9 cellular contexts compared by ENCODE assay signal in genomic region chr14:24311837-24312615, GRCh38. TPM values are rescaled to one million over a fixed set of nuclear protein-coding genes. Genes with fewer than 3 reads are reported as not detected.
DNase-seq lines count a peak whose midpoint lies in the region; ATAC-seq and TF ChIP-seq lines count a peak whose summit lies in the region.
"Had no signal": no experiment of that assay in that cellular context is flagged by ENCODE, and none has a peak within 500 bp of the region (broad histone marks: within the 10 kb centered on the region; RNA-seq: fewer than 3 reads in every experiment).

No MANE protein-coding gene starts in this region.

- peaks cover 2% of the 10 kb centered on the region for H3K79me1 ChIP-seq in mesendoderm (ENCODE audit: low read length)

- intact Hi-C loops in CD14-positive monocyte (cut with micrococcal nuclease), result loop anchor here in 1 of 2 donors (5.0 kb wide), 2 partner anchors 35 to 80 kb away; partner anchors contain the start of genes GMPR2 and NEDD8

- H3K9me2 ChIP-seq in Karpas-422 (replicated peaks; ENCODE audit: insufficient read depth, low read length), result no peaks in the 10 kb centered on the region

- H3K36me3 ChIP-seq in Karpas-422 (ENCODE audit: insufficient read depth, low read length), result peaks cover 17% of the 10 kb centered on the region; the same call in 1 of the 2 replicates
- peaks cover 1% of the 10 kb centered on the region for H3K36me3 ChIP-seq in mesendoderm (ENCODE audit: control insufficient read depth, insufficient read depth, low read length)

- no peaks in the 10 kb centered on the region for H3K27me3 Mint-ChIP-seq in CD14-positive monocyte (ENCODE audit: low read depth in 3 of 3)
- H3K27me3 Mint-ChIP-seq in natural killer cell treated with Interleukin-12 subunit alpha and Interleukin-12 subunit beta and Interleukin-15 and Interleukin-18, amount 100 ng/mL, for 72 hours, result no peaks in the 10 kb centered on the region

- no peak overlapping the region for H2BK15ac ChIP-seq in mesendoderm (replicated peaks; ENCODE audit: low read depth)

- no peak overlapping the region for H4K5ac ChIP-seq in mesendoderm (ENCODE audit: low read length)

- H3K4me1 Mint-ChIP-seq in CD14-positive monocyte, result peaks cover 85% of the 10 kb centered on the region
- H3K4me1 Mint-ChIP-seq in natural killer cell treated with Interleukin-12 subunit alpha and Interleukin-12 subunit beta and Interleukin-15 and Interleukin-18, amount 100 ng/mL, for 72 hours (ENCODE audit: low read depth in 2 of 2), result peaks cover 69 to 71% of the 10 kb centered on the region in 2 donors

- no peak overlapping the region for H3K23ac ChIP-seq in mesendoderm (ENCODE audit: low read length)

- no peak overlapping the region for H3K18ac ChIP-seq in mesendoderm (ENCODE audit: low read length)

- H3K4me3 Mint-ChIP-seq in CD14-positive monocyte, result peak overlapping the region; percentile 81 to 95
- peak overlapping the region; percentile 84 for H3K4me3 Mint-ChIP-seq in natural killer cell treated with Interleukin-12 subunit alpha and Interleukin-12 subunit beta and Interleukin-15 and Interleukin-18, amount 100 ng/mL, for 72 hours

- peaks cover 37 to 47% of the 10 kb centered on the region in 2 donors for H3K36me3 Mint-ChIP-seq in CD14-positive monocyte
- H3K36me3 Mint-ChIP-seq in natural killer cell treated with Interleukin-12 subunit alpha and Interleukin-12 subunit beta and Interleukin-15 and Interleukin-18, amount 100 ng/mL, for 72 hours, result no peaks in the 10 kb centered on the region

- H3K4me3 ChIP-seq in Karpas-422 (ENCODE audit: low read length) (peak overlapping the region; percentile 64), mesendoderm (ENCODE audit: low read length) (no peak overlapping the region)

- H2BK120ac ChIP-seq in mesendoderm (ENCODE audit: low read depth, low read length), result no peak overlapping the region

- peak overlapping the region; percentile 95 to 99 (median 98) for H3K27ac Mint-ChIP-seq in CD14-positive monocyte
- H3K27ac Mint-ChIP-seq in natural killer cell treated with Interleukin-12 subunit alpha and Interleukin-12 subunit beta and Interleukin-15 and Interleukin-18, amount 100 ng/mL, for 72 hours, result peak overlapping the region; percentile 83 to 93

- H3K9ac ChIP-seq in Karpas-422 (ENCODE audit: low read length) (peak overlapping the region; percentile 74), mesendoderm (ENCODE audit: low read length) (no peak overlapping the region)

- no peak overlapping the region for H3K4ac ChIP-seq in mesendoderm (ENCODE audit: low read depth, low read length)

- H3K4me1 ChIP-seq in Karpas-422 (ENCODE audit: low read length) (peaks cover 29% of the 10 kb centered on the region), mesendoderm (ENCODE audit: control insufficient read depth, low read depth, low read length) (peaks cover 7% of the 10 kb centered on the region)

- H3K79me2 ChIP-seq in Karpas-422 (ENCODE audit: low read length), result peaks cover 10% of the 10 kb centered on the region; the same call in 1 of the 2 replicates
- no peaks in the 10 kb centered on the region for H3K79me2 ChIP-seq in mesendoderm (ENCODE audit: control insufficient read depth, insufficient read depth, low read length)

- no peak for TF ChIP-seq CTCF in CD14-positive monocyte (IDR thresholded peaks at IDR 0.05)

- H3K9me3 Mint-ChIP-seq in CD14-positive monocyte, result peaks cover 0 to 2% (median 0%) of the 10 kb centered on the region in 7 donors
- H3K9me3 Mint-ChIP-seq in natural killer cell treated with Interleukin-12 subunit alpha and Interleukin-12 subunit beta and Interleukin-15 and Interleukin-18, amount 100 ng/mL, for 72 hours, result no peaks in the 10 kb centered on the region

- no peaks in the 10 kb centered on the region for H3K9me3 ChIP-seq in Karpas-422 (ENCODE audit: low read length)

- H4K20me1 ChIP-seq in Karpas-422 (ENCODE audit: insufficient read depth, low read depth, low read length), result no peaks in the 10 kb centered on the region; the same call in 1 of the 2 replicates

- H3K27ac ChIP-seq in Karpas-422 (ENCODE audit: low read length), result peak overlapping the region; percentile 33; the same call in 1 of the 2 replicates
- peak overlapping the region; percentile 65 for H3K27ac ChIP-seq in caudate nucleus (ENCODE audit: low read depth, low read length)
- no peak overlapping the region for H3K27ac ChIP-seq in mesendoderm (ENCODE audit: low read depth, low read length)

- H3K27me3 ChIP-seq in Karpas-422 (ENCODE audit: low read length) (no peaks in the 10 kb centered on the region), mesendoderm (ENCODE audit: insufficient read depth, low read length, poor library complexity) (no peaks in the 10 kb centered on the region)

- no peak overlapping the region for H2AFZ ChIP-seq in Karpas-422 (ENCODE audit: low read length)

- no peak overlapping the region for H2AK5ac ChIP-seq in mesendoderm (ENCODE audit: low read length)

- ATAC-seq in natural killer cell treated with Interleukin-12 subunit alpha and Interleukin-12 subunit beta and Interleukin-15 and Interleukin-18, amount 100 ng/mL, for 72 hours, result peak; percentile 5 to 48
- ATAC-seq in GM21526 (IDR thresholded peaks at IDR 0.05; ENCODE audit: low FRiP score, unreplicated experiment), result no peak
- no peak for ATAC-seq in GM18858 (IDR thresholded peaks at IDR 0.05; ENCODE audit: unreplicated experiment)

- H3K4me2 ChIP-seq in Karpas-422 (ENCODE audit: low read depth, low read length, poor library complexity, severe bottlenecking) (peak overlapping the region; percentile 67), mesendoderm (ENCODE audit: low read length) (no peak overlapping the region)

- H3K56ac ChIP-seq in mesendoderm (ENCODE audit: low read length), result no peak overlapping the region

- WGBS in mesendoderm (ENCODE audit: extremely low coverage, insufficient coverage, low lambda C conversion rate), result no CpG with 5 or more reads among the region's 1 CpG

- DNase-seq in CD14-positive monocyte (ENCODE audit: low spot score) (no peak), Karpas-422 (no peak), caudate nucleus (lab: John Stamatoyannopoulos, UW) (no peak), mesendoderm (no peak)
- DNase-seq in natural killer cell treated with Interleukin-12 subunit alpha and Interleukin-12 subunit beta and Interleukin-15 and Interleukin-18, amount 100 ng/mL, for 72 hours (ENCODE audit: low spot score), result no peak
- no peak for DNase-seq in stimulated activated CD4-positive, alpha-beta T cell treated with anti-CD3 and anti-CD28 coated beads, Interleukin-15, amount 100 ng/mL, for 24 hours
- DNase-seq: amniotic stem cell had no signal

- no peak overlapping the region for H2BK5ac ChIP-seq in mesendoderm (ENCODE audit: low read length)

- no peak overlapping the region for H4K8ac ChIP-seq in mesendoderm (ENCODE audit: low read depth, low read length)

RNA-seq across cellular contexts. Expression of gene LTB4R, which starts 0.7 kb away (rescaled TPM):
- 10 to 100 TPM; 51.5 to 87.3 TPM for polyA plus RNA-seq in CD14-positive monocyte
- total RNA-seq in Karpas-422 (2014; rRNA removed; shearing (Covaris generic); ENCODE audit: low replicate concordance), result 26.6 and 29.6 TPM in 2 replicates
- total RNA-seq in natural killer cell treated with Interleukin-12 subunit alpha and Interleukin-12 subunit beta and Interleukin-15 and Interleukin-18, amount 100 ng/mL, for 72 hours, result 10 to 100 TPM; 13.2 to 37.3 TPM
- 4.5 TPM for polyA plus RNA-seq in mesendoderm (2013, experiment 1 of 2)
- 4.4 TPM for polyA plus RNA-seq in mesendoderm (2013, experiment 2 of 2)

RNA-seq across cellular contexts. Expression of gene LTB4R2, which starts 2.1 kb away (rescaled TPM):
- polyA plus RNA-seq in CD14-positive monocyte, result 1 to 10 TPM; 2.7 to 2.9 TPM
- 12.9 and 41.5 TPM in 2 replicates for total RNA-seq in Karpas-422 (2014; rRNA removed; shearing (Covaris generic); ENCODE audit: low replicate concordance)
- 10 to 100 TPM; 13.7 to 27.1 TPM for total RNA-seq in natural killer cell treated with Interleukin-12 subunit alpha and Interleukin-12 subunit beta and Interleukin-15 and Interleukin-18, amount 100 ng/mL, for 72 hours
- 3.4 TPM for polyA plus RNA-seq in mesendoderm (2013, experiment 1 of 2)
- polyA plus RNA-seq in mesendoderm (2013, experiment 2 of 2), result 3.2 TPM

RNA-seq across cellular contexts. Expression of gene CIDEB, which starts 4.2 kb away (rescaled TPM):
- polyA plus RNA-seq in CD14-positive monocyte, result 10 to 100 TPM; 36.4 to 63.8 TPM
- total RNA-seq in Karpas-422 (2014; rRNA removed; shearing (Covaris generic); ENCODE audit: low replicate concordance), result 7.1 and 9.9 TPM in 2 replicates
- 10 to 100 TPM in 1 of 2 donors, 1 to 10 TPM in 1; 6.8 to 20.2 TPM for total RNA-seq in natural killer cell treated with Interleukin-12 subunit alpha and Interleukin-12 subunit beta and Interleukin-15 and Interleukin-18, amount 100 ng/mL, for 72 hours
- not detected for polyA plus RNA-seq in mesendoderm (2013, experiment 1 of 2)
- 0.03 TPM for polyA plus RNA-seq in mesendoderm (2013, experiment 2 of 2)

RNA-seq across cellular contexts. Expression of gene NOP9, which starts 12.4 kb away (rescaled TPM):
- polyA plus RNA-seq in CD14-positive monocyte, result 1 to 10 TPM; 1.2 to 1.3 TPM
- 42.0 and 44.7 TPM in 2 replicates for total RNA-seq in Karpas-422 (2014; rRNA removed; shearing (Covaris generic); ENCODE audit: low replicate concordance)
- total RNA-seq in natural killer cell treated with Interleukin-12 subunit alpha and Interleukin-12 subunit beta and Interleukin-15 and Interleukin-18, amount 100 ng/mL, for 72 hours, result 10 to 100 TPM; 38.5 to 59.0 TPM
- polyA plus RNA-seq in mesendoderm (2013, experiment 1 of 2), result 14.9 TPM
- polyA plus RNA-seq in mesendoderm (2013, experiment 2 of 2), result 14.8 TPM

RNA-seq across cellular contexts. Expression of gene DHRS1, which starts 12.4 kb away (rescaled TPM):
- 10 to 100 TPM; 31.6 to 48.8 TPM for polyA plus RNA-seq in CD14-positive monocyte
- total RNA-seq in Karpas-422 (2014; rRNA removed; shearing (Covaris generic); ENCODE audit: low replicate concordance), result 27.1 and 35.9 TPM in 2 replicates
- total RNA-seq in natural killer cell treated with Interleukin-12 subunit alpha and Interleukin-12 subunit beta and Interleukin-15 and Interleukin-18, amount 100 ng/mL, for 72 hours, result 10 to 100 TPM; 15.6 to 17.4 TPM
- polyA plus RNA-seq in mesendoderm (2013, experiment 1 of 2), result 5.7 TPM
- polyA plus RNA-seq in mesendoderm (2013, experiment 2 of 2), result 6.4 TPM

Comparison
In these comparisons a context has a peak if more than half of its experiments do, and no peak if none do; other contexts are left out.
1. ATAC-seq: peak in natural killer cell treated with Interleukin-12 subunit alpha and Interleukin-12 subunit beta and Interleukin-15 and Interleukin-18, amount 100 ng/mL, for 72 hours (2 of 2); none in GM21526 (single experiment) and GM18858 (single experiment).